25 cellular contexts compared by ENCODE assay signal in the genomic region with DNA sequence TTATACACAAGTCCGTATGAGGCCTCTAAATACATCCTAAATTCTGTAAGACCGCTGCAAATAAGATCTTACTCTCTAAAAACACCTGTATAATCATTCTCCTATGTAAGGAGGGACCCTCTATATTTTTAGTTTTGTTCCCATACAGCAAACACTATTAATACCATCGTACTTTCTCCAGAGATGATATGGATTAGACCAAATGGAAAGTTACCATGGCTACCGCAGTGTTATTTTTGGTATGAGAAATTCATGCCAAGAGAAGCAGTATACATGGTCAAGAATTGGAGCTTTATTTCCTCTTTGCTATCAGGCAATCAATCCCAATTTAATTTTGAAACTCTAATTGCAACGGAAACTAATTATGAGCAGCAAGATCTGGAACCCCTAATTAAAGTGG.
DNase-seq lines count a peak whose midpoint lies in the region; ATAC-seq, FAIRE-seq and TF ChIP-seq lines count a peak whose summit lies in the region.
"Had no signal": no experiment of that assay in that cellular context is flagged by ENCODE, and none has a peak within 500 bp of the region (broad histone marks: within the 10 kb centered on the region; RNA-seq: fewer than 3 reads in every experiment).

No MANE protein-coding gene starts in this region.

- no peak for TF ChIP-seq CTCF in endothelial cell of umbilical vein (IDR thresholded peaks at IDR 0.05; ENCODE audit: extremely low read depth in 1 of 2, insufficient read depth in 1 of 2, low read depth in 1 of 2, low read length in 2 of 2)
- TF ChIP-seq CTCF in transverse colon (IDR thresholded peaks at IDR 0.05): no peak

- no peak for DNase-seq in GM23248
- DNase-seq in adipocyte (ENCODE audit: low read depth): no peak
- DNase-seq in endothelial cell of umbilical vein (ENCODE audit: low read depth, low spot score): peak; percentile 38
- DNase-seq in stimulated activated naive CD4-positive, alpha-beta T cell (lab: John Stamatoyannopoulos, UW): no peak
- DNase-seq in transverse colon: no peak
- DNase-seq: activated CD4-positive, alpha-beta T cell treated with anti-CD3 and anti-CD28 coated beads, Interleukin-2, amount 10 ng/mL, durations not matched to agents 24 days and 14 days; activated naive CD4-positive, alpha-beta T cell treated with Interleukin-2 at 50 U/mL for 16 hours; activated T-cell treated with anti-CD3 and anti-CD28 coated beads, Interleukin-2, amount 50 U/mL, for 48 hours; aorta; CD4-positive, alpha-beta T cell; cerebellar nuclear complex; effector memory CD4-positive, alpha-beta T cell; NCI-H1694; NCI-H2171 treated with DMSO at 0.1 percent for 48 hours; NCI-H524 treated with DMSO at 0.1 percent for 48 hours; Peyer's patch; T-helper 17 cell; thyroid gland had no signal

- CTCF ChIA-PET in endothelial cell of umbilical vein (lab: Charles Lee): interaction anchor here (1.7 kb wide), 1 partner anchor 233 kb away, joined by 5 read pairs; no protein-coding TSS in a partner anchor

- dilution Hi-C loops in endothelial cell of umbilical vein (cut with MboI; ENCODE audit: extremely low pct_ligation_motif_present, low sequenced_read_pairs): no loop called here

- H4K20me1 ChIP-seq in GM23248 (ENCODE audit: insufficient read depth) (peaks cover 5% of the 10 kb centered on the region; the same call in 1 of the 2 replicates), endothelial cell of umbilical vein (replicated peaks; ENCODE audit: control insufficient read depth, extremely low read depth, insufficient read depth, low read length) (no peaks in the 10 kb centered on the region)

- 94 to 96% methylated on average over 5 of the region's 5 CpGs for WGBS in GM23248 (ENCODE audit: low coverage in 1 of 2, low lambda C conversion rate in 2 of 2, missing lambda C conversion rate in 2 of 2), 2 experiments
- 87 to 90% methylated on average over 5 of the region's 5 CpGs for WGBS in transverse colon (ENCODE audit: low coverage in 1 of 2), 2 donors

- H3K9me1 ChIP-seq in endothelial cell of umbilical vein (replicated peaks; ENCODE audit: control insufficient read depth, extremely low read depth, insufficient read depth, low read length): no peaks in the 10 kb centered on the region

- H3K4me3 ChIP-seq in GM23248 (no peak overlapping the region), adipocyte (ENCODE audit: low read length) (peak overlapping the region; percentile 83), endothelial cell of umbilical vein (replicated peaks in 1 of 3; ENCODE audit: insufficient read depth in 1 of 3, low read depth in 1 of 3, low read length in 3 of 3) (no peak overlapping the region), skeletal muscle tissue (ENCODE audit: low read length in 3 of 3) (peak overlapping the region; percentile 75 to 82 (median 79)), transverse colon (no peak overlapping the region)
- H3K4me3 ChIP-seq: Peyer's patch, thyroid gland had no signal

- H3K4me1 ChIP-seq in GM23248 (ENCODE audit: insufficient read depth) (peaks cover 90% of the 10 kb centered on the region), adipocyte (ENCODE audit: control insufficient read depth, insufficient read depth, low read length) (peaks cover 67% of the 10 kb centered on the region), endothelial cell of umbilical vein (ENCODE audit: control insufficient read depth, extremely low read depth, insufficient read depth, low read length) (peaks cover 46% of the 10 kb centered on the region), skeletal muscle tissue (ENCODE audit: control insufficient read depth in 3 of 3, insufficient read depth in 3 of 3, low read length in 3 of 3) (peaks cover 62 to 80% (median 69%) of the 10 kb centered on the region in 3 donors), transverse colon (peaks cover 22 to 42% (median 36%) of the 10 kb centered on the region in 4 donors)

- BruUV-seq in endothelial cell of umbilical vein (replicated peaks; lab: Mats Ljungman, UMichigan): no TSS peak

- POLR2A ChIA-PET in endothelial cell of umbilical vein (lab: Charles Lee): no interaction called here

- TF ChIP-seq POLR2A in endothelial cell of umbilical vein (IDR thresholded peaks at IDR 0.05; ENCODE audit: low read depth, low read length) (no peak), transverse colon (IDR thresholded peaks at IDR 0.05) (no peak)

- H3K4me2 ChIP-seq in GM23248 (ENCODE audit: unreplicated experiment) (no peak overlapping the region), endothelial cell of umbilical vein (ENCODE audit: insufficient read depth, low read length) (no peak overlapping the region)

- peaks cover 81% of the 10 kb centered on the region for H3F3A ChIP-seq in GM23248 (ENCODE audit: insufficient read depth)

- in situ Hi-C loops in GM23248 (cut with MboI) (no loop called here), transverse colon (cut with MboI; ENCODE audit: low pct_ligation_motif_present in 1 of 4, low pct_unique_long_range_greater_than_20kb in 1 of 4, low sequenced_read_pairs in 3 of 4) (loop anchor here in 2 of 4 donors (25.0 kb wide), 1 partner anchor 174 kb away; a partner anchor contains a TSS)

- no peaks in the 10 kb centered on the region for H3K9me2 ChIP-seq in GM23248 (ENCODE audit: insufficient read depth)

- H3K9me3 ChIP-seq in GM23248 (ENCODE audit: low read depth): no peaks in the 10 kb centered on the region
- H3K9me3 ChIP-seq in adipocyte (ENCODE audit: control insufficient read depth, low read length): no peaks in the 10 kb centered on the region
- no peaks in the 10 kb centered on the region for H3K9me3 ChIP-seq in endothelial cell of umbilical vein (replicated peaks; ENCODE audit: control insufficient read depth, insufficient read depth, low read length)
- H3K9me3 ChIP-seq in skeletal muscle tissue (ENCODE audit: control insufficient read depth in 3 of 3, low read length in 3 of 3): no peaks in the 10 kb centered on the region
- no peaks in the 10 kb centered on the region for H3K9me3 ChIP-seq in transverse colon
- H3K9me3 ChIP-seq: gastroesophageal sphincter, Peyer's patch, thyroid gland had no signal

- H2AFZ ChIP-seq in GM23248 (no peak overlapping the region), endothelial cell of umbilical vein (ENCODE audit: low read depth, low read length) (no peak overlapping the region)

- no peak overlapping the region for H3K9ac ChIP-seq in GM23248
- no peak overlapping the region for H3K9ac ChIP-seq in adipocyte (ENCODE audit: low read length)
- no peak overlapping the region for H3K9ac ChIP-seq in endothelial cell of umbilical vein (replicated peaks; ENCODE audit: extremely low read depth, insufficient read depth, low read length)
- peak overlapping the region in 2 of 3 donors; percentile 83 to 93 for H3K9ac ChIP-seq in skeletal muscle tissue (ENCODE audit: low read depth in 1 of 3, low read length in 3 of 3)

- no peak for TF ChIP-seq EP300 in transverse colon (IDR thresholded peaks at IDR 0.05; ENCODE audit: low read depth)

- H3K79me2 ChIP-seq in GM23248 (ENCODE audit: insufficient read depth) (peaks cover 88% of the 10 kb centered on the region), endothelial cell of umbilical vein (ENCODE audit: control insufficient read depth, insufficient read depth, low read length) (peaks cover 100% of the 10 kb centered on the region)

- FAIRE-seq in endothelial cell of umbilical vein (lab: Jason Lieb, UNC): no peak
- FAIRE-seq: HepG2, keratinocyte had no signal

- H3K36me3 ChIP-seq in GM23248 (ENCODE audit: low read depth) (peaks cover 10% of the 10 kb centered on the region; the same call in 1 of the 2 replicates), adipocyte (ENCODE audit: control insufficient read depth, insufficient read depth, low read length, severe bottlenecking) (peaks cover 4% of the 10 kb centered on the region), endothelial cell of umbilical vein (ENCODE audit: control insufficient read depth in 2 of 2, extremely low read depth in 1 of 2, insufficient read depth in 2 of 2, low read length in 2 of 2) (no peaks in the 10 kb centered on the region), skeletal muscle tissue (ENCODE audit: control insufficient read depth in 3 of 3, insufficient read depth in 3 of 3, low read length in 3 of 3) (no peaks in the 10 kb centered on the region), transverse colon (no peaks in the 10 kb centered on the region)
- H3K36me3 ChIP-seq: gastroesophageal sphincter, Peyer's patch, thyroid gland had no signal

- H3K27me3 ChIP-seq in GM23248 (replicated peaks; ENCODE audit: insufficient read depth) (no peaks in the 10 kb centered on the region), adipocyte (replicated peaks; ENCODE audit: control insufficient read depth, insufficient read depth, low read length) (no peaks in the 10 kb centered on the region), endothelial cell of umbilical vein (ENCODE audit: control insufficient read depth in 2 of 2, insufficient read depth in 2 of 2, low read length in 2 of 2) (no peaks in the 10 kb centered on the region), skeletal muscle tissue (ENCODE audit: control insufficient read depth in 3 of 3, insufficient read depth in 3 of 3, low read length in 3 of 3) (no peaks in the 10 kb centered on the region), transverse colon (no peaks in the 10 kb centered on the region)
- H3K27me3 ChIP-seq: gastroesophageal sphincter, Peyer's patch, thyroid gland had no signal

- H3K27ac ChIP-seq in GM23248: peak overlapping the region; percentile 99
- no peak overlapping the region for H3K27ac ChIP-seq in endothelial cell of umbilical vein (ENCODE audit: insufficient read depth, low read depth, low read length)
- H3K27ac ChIP-seq in skeletal muscle tissue (ENCODE audit: low read depth, low read length): peak overlapping the region; percentile 80
- H3K27ac ChIP-seq in transverse colon: no peak overlapping the region
- H3K27ac ChIP-seq: Peyer's patch, thyroid gland had no signal

- no peak for ATAC-seq in HG03139 (IDR thresholded peaks at IDR 0.05; ENCODE audit: unreplicated experiment)
- ATAC-seq: esophagus mucosa; gastroesophageal sphincter; HepG2; stimulated activated effector memory CD8-positive, alpha-beta T cell treated with anti-CD3 and anti-CD28 coated beads, Interleukin-12 subunit alpha, Interleukin-12 subunit beta, amount 100 ng/mL, for 72 hours; T-helper 17 cell had no signal

- intact Hi-C loops in endothelial cell of umbilical vein (cut with micrococcal nuclease) (no loop called here), transverse colon (cut with DNase I; ENCODE audit: low total_unique reads) (loop anchor here (5.0 kb wide), 1 partner anchor 949 kb away; no protein-coding TSS in a partner anchor)

TF ChIP-seq in endothelial cell of umbilical vein, 7 proteins besides CTCF, POLR2A, EP300 and RAD21 (continues in another document):
- no peak for TF ChIP-seq GATA2 (IDR thresholded peaks at IDR 0.05; ENCODE audit: insufficient read depth, insufficient read length, low read depth, low read length)
- no peak for TF ChIP-seq MYC (IDR thresholded peaks at IDR 0.05; ENCODE audit: low read depth, low read length)
- TF ChIP-seq, protein P1, sequence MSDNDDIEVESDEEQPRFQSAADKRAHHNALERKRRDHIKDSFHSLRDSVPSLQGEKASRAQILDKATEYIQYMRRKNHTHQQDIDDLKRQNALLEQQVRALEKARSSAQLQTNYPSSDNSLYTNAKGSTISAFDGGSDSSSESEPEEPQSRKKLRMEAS (IDR thresholded peaks at IDR 0.05; ENCODE audit: insufficient read depth, insufficient read length): no peak
- TF ChIP-seq POLR2AphosphoS5 (IDR thresholded peaks at IDR 0.05; ENCODE audit: insufficient read depth, low read depth, low read length): no peak

Comparison
In these comparisons a context has a peak if more than half of its experiments do, and no peak if none do; other contexts are left out.
1. H3K27ac ChIP-seq: peak in GM23248 (single experiment) and skeletal muscle tissue (single experiment); none in endothelial cell of umbilical vein (single experiment) and transverse colon (0 of 4).
2. H3K4me3 ChIP-seq: peak in adipocyte (single experiment) and skeletal muscle tissue (3 of 3); none in GM23248 (single experiment), endothelial cell of umbilical vein (0 of 3) and transverse colon (0 of 4).
3. H3K9ac ChIP-seq: peak in skeletal muscle tissue (2 of 3); none in GM23248 (single experiment), adipocyte (single experiment) and endothelial cell of umbilical vein (single experiment).